Comparison of ENCODE assay signal across 8 cellular contexts in genomic region chr17:77325826-77326581, GRCh38.
A peak's percentile ranks its signal among the peaks of the same experiment; 100 is the strongest.
DNase-seq lines count a peak whose midpoint lies in the region; ATAC-seq and TF ChIP-seq lines count a peak whose summit lies in the region.

No MANE protein-coding gene starts in this region.

- intact Hi-C loops in left ventricle myocardium inferior (cut with micrococcal nuclease) (no loop called here), Right ventricle myocardium inferior (cut with DNase I) (no loop called here), lower lobe of right lung (cut with DNase I) (no loop called here)

- peaks cover 51% of the 10 kb centered on the region for H3K4me1 ChIP-seq in left ventricle myocardium inferior
- H3K4me1 ChIP-seq in lower lobe of right lung, result peaks cover 55% of the 10 kb centered on the region
- H3K4me1 ChIP-seq in urinary bladder (ENCODE audit: insufficient read depth), result no peaks in the 10 kb centered on the region

- 84% methylated on average over 21 of the region's 21 CpGs for WGBS in urinary bladder

- no peaks in the 10 kb centered on the region for H3K9me3 ChIP-seq in left ventricle myocardium inferior (replicated peaks)
- no peaks in the 10 kb centered on the region for H3K9me3 ChIP-seq in lower lobe of right lung

- H3K27me3 Mint-ChIP-seq in activated naive CD4-positive, alpha-beta T cell treated with anti-CD3 and anti-CD28 coated beads, Interleukin-2, amount 50 U/mL, for 24 hours, result no peaks in the 10 kb centered on the region

- no peak for DNase-seq in left ventricle myocardium inferior
- no peak for DNase-seq in Right ventricle myocardium inferior (ENCODE audit: missing footprints)
- peak; percentile 46 for DNase-seq in lower lobe of right lung
- no peak for DNase-seq in NCI-H1436 treated with DMSO at 0.1 percent for 48 hours (lab: John Stamatoyannopoulos, UW)

- ATAC-seq in Right ventricle myocardium inferior, result no peak
- ATAC-seq in lower lobe of right lung, result no peak
- no peak for ATAC-seq in HG03135 (IDR thresholded peaks at IDR 0.05; ENCODE audit: unreplicated experiment)
- no peak for ATAC-seq in GM19397 (IDR thresholded peaks at IDR 0.05; ENCODE audit: unreplicated experiment)

- H3K36me3 ChIP-seq in left ventricle myocardium inferior (no peaks in the 10 kb centered on the region), lower lobe of right lung (no peaks in the 10 kb centered on the region), urinary bladder (ENCODE audit: insufficient read depth) (no peaks in the 10 kb centered on the region)

- H3K9me3 Mint-ChIP-seq in activated naive CD4-positive, alpha-beta T cell treated with anti-CD3 and anti-CD28 coated beads, Interleukin-2, amount 50 U/mL, for 24 hours, result no peaks in the 10 kb centered on the region

- H3K4me3 ChIP-seq in left ventricle myocardium inferior (no peak overlapping the region), lower lobe of right lung (no peak overlapping the region), urinary bladder (ENCODE audit: low read depth, low read length) (no peak overlapping the region)

- no peaks in the 10 kb centered on the region for H3K36me3 Mint-ChIP-seq in activated naive CD4-positive, alpha-beta T cell treated with anti-CD3 and anti-CD28 coated beads, Interleukin-2, amount 50 U/mL, for 24 hours

- peak overlapping the region; percentile 62 for H3K27ac Mint-ChIP-seq in activated naive CD4-positive, alpha-beta T cell treated with anti-CD3 and anti-CD28 coated beads, Interleukin-2, amount 50 U/mL, for 24 hours

- no peaks in the 10 kb centered on the region for H3K27me3 ChIP-seq in left ventricle myocardium inferior (ENCODE audit: low read depth)
- no peaks in the 10 kb centered on the region for H3K27me3 ChIP-seq in lower lobe of right lung (ENCODE audit: low read depth)

- peak overlapping the region; percentile 59 for H3K4me3 Mint-ChIP-seq in activated naive CD4-positive, alpha-beta T cell treated with anti-CD3 and anti-CD28 coated beads, Interleukin-2, amount 50 U/mL, for 24 hours

- TF ChIP-seq CTCF in left ventricle myocardium inferior (IDR thresholded peaks at IDR 0.05; ENCODE audit: borderline replicate concordance) (no peak), lower lobe of right lung (IDR thresholded peaks at IDR 0.05) (no peak)

- H3K27ac ChIP-seq in left ventricle myocardium inferior (replicated peaks), result peak overlapping the region; percentile 91
- peak overlapping the region; percentile 84 for H3K27ac ChIP-seq in lower lobe of right lung
- H3K27ac ChIP-seq in urinary bladder (ENCODE audit: low read depth), result peak overlapping the region; percentile 81

- peaks cover 60% of the 10 kb centered on the region for H3K4me1 Mint-ChIP-seq in activated naive CD4-positive, alpha-beta T cell treated with anti-CD3 and anti-CD28 coated beads, Interleukin-2, amount 50 U/mL, for 24 hours
